In the genomic region with DNA sequence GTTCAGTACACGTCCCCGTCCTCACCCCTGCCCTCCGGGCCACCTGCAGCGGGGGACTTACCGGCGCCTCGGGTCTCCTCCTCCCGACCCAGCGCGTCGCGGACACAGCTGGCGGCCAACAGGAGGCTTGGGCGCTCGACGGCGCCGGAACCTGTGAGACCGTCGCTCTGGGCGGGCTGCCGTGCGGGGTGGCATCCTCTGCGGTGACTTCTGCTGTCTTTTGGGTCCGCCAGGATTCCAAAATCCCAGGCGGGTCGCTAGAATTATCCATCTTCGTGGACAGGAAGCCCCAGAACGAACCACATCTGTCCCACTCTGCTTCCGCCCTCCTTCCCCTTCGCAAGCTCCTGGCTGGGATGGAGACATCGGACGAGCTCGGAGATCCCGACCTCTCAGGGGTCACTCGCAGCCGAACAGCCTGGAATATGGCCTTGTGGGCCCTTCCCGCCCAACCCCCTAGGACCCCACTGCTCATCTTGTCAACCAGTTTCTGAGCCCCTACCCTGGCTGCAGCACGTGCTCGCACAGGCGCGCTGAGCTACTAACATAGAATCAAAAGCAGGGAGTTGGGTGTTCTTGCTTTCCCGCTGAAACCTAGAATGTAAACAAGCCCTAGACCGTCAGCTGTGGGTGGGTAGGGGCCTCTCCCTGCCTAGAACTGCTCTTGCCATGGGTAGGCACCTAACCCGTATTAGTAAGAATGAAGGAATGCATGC, we compare ENCODE assay signal across 1 cellular context.
TF ChIP-seq lines count a peak whose summit lies in the region.

No MANE protein-coding gene starts in this region.

TF ChIP-seq in HepG2, 621 proteins besides CTCF, POLR2A, EP300 and RAD21 (continues in another document):
- TF ChIP-seq CENPX (CRISPR knock-in tag; IDR thresholded peaks at IDR 0.05) = no peak
- TF ChIP-seq, protein P1, sequence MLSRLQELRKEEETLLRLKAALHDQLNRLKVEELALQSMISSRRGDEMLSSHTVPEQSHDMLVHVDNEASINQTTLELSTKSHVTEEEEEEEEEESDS (CRISPR knock-in tag; IDR thresholded peaks at IDR 0.05; ENCODE audit: borderline replicate concordance) = no peak
- no peak for TF ChIP-seq RXRA (CRISPR knock-in tag; IDR thresholded peaks at IDR 0.05)
- TF ChIP-seq SALL2 (CRISPR knock-in tag; IDR thresholded peaks at IDR 0.05) = no peak
- 0 out of 2 replicates have a peak, but pooled peaks have one; percentile 49 for TF ChIP-seq ZNF572 (CRISPR knock-in tag; IDR thresholded peaks at IDR 0.05)
- TF ChIP-seq, protein P2, sequence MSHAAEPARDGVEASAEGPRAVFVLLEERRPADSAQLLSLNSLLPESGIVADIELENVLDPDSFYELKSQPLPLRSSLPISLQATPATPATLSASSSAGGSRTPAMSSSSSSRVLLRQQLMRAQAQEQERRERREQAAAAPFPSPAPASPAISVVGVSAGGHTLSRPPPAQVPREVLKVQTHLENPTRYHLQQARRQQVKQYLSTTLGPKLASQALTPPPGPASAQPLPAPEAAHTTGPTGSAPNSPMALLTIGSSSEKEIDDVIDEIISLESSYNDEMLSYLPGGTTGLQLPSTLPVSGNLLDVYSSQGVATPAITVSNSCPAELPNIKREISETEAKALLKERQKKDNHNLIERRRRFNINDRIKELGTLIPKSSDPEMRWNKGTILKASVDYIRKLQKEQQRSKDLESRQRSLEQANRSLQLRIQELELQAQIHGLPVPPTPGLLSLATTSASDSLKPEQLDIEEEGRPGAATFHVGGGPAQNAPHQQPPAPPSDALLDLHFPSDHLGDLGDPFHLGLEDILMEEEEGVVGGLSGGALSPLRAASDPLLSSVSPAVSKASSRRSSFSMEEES (CRISPR knock-in tag; IDR thresholded peaks at IDR 0.05) = no peak
- no peak for TF ChIP-seq TBL1XR1 (IDR thresholded peaks at IDR 0.05; ENCODE audit: borderline replicate concordance, low read length, partially characterized antibody)
- no peak for TF ChIP-seq TEAD2 (CRISPR knock-in tag; IDR thresholded peaks at IDR 0.05)
- no peak for TF ChIP-seq ZNF558 (CRISPR knock-in tag; IDR thresholded peaks at IDR 0.05; ENCODE audit: borderline replicate concordance)
- TF ChIP-seq, protein P3, sequence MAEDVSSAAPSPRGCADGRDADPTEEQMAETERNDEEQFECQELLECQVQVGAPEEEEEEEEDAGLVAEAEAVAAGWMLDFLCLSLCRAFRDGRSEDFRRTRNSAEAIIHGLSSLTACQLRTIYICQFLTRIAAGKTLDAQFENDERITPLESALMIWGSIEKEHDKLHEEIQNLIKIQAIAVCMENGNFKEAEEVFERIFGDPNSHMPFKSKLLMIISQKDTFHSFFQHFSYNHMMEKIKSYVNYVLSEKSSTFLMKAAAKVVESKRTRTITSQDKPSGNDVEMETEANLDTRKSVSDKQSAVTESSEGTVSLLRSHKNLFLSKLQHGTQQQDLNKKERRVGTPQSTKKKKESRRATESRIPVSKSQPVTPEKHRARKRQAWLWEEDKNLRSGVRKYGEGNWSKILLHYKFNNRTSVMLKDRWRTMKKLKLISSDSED (CRISPR knock-in tag; IDR thresholded peaks at IDR 0.05) = no peak
- no peak for TF ChIP-seq ZNF331 (CRISPR knock-in tag; IDR thresholded peaks at IDR 0.05)
- no peak for TF ChIP-seq ZNF75D (CRISPR knock-in tag; IDR thresholded peaks at IDR 0.05; ENCODE audit: borderline replicate concordance)
- no peak for TF ChIP-seq KDM6A (CRISPR knock-in tag; IDR thresholded peaks at IDR 0.05; ENCODE audit: low read depth)
- TF ChIP-seq, protein P4, sequence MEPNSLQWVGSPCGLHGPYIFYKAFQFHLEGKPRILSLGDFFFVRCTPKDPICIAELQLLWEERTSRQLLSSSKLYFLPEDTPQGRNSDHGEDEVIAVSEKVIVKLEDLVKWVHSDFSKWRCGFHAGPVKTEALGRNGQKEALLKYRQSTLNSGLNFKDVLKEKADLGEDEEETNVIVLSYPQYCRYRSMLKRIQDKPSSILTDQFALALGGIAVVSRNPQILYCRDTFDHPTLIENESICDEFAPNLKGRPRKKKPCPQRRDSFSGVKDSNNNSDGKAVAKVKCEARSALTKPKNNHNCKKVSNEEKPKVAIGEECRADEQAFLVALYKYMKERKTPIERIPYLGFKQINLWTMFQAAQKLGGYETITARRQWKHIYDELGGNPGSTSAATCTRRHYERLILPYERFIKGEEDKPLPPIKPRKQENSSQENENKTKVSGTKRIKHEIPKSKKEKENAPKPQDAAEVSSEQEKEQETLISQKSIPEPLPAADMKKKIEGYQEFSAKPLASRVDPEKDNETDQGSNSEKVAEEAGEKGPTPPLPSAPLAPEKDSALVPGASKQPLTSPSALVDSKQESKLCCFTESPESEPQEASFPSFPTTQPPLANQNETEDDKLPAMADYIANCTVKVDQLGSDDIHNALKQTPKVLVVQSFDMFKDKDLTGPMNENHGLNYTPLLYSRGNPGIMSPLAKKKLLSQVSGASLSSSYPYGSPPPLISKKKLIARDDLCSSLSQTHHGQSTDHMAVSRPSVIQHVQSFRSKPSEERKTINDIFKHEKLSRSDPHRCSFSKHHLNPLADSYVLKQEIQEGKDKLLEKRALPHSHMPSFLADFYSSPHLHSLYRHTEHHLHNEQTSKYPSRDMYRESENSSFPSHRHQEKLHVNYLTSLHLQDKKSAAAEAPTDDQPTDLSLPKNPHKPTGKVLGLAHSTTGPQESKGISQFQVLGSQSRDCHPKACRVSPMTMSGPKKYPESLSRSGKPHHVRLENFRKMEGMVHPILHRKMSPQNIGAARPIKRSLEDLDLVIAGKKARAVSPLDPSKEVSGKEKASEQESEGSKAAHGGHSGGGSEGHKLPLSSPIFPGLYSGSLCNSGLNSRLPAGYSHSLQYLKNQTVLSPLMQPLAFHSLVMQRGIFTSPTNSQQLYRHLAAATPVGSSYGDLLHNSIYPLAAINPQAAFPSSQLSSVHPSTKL (CRISPR knock-in tag; IDR thresholded peaks at IDR 0.05) = no peak
- TF ChIP-seq, protein P5, sequence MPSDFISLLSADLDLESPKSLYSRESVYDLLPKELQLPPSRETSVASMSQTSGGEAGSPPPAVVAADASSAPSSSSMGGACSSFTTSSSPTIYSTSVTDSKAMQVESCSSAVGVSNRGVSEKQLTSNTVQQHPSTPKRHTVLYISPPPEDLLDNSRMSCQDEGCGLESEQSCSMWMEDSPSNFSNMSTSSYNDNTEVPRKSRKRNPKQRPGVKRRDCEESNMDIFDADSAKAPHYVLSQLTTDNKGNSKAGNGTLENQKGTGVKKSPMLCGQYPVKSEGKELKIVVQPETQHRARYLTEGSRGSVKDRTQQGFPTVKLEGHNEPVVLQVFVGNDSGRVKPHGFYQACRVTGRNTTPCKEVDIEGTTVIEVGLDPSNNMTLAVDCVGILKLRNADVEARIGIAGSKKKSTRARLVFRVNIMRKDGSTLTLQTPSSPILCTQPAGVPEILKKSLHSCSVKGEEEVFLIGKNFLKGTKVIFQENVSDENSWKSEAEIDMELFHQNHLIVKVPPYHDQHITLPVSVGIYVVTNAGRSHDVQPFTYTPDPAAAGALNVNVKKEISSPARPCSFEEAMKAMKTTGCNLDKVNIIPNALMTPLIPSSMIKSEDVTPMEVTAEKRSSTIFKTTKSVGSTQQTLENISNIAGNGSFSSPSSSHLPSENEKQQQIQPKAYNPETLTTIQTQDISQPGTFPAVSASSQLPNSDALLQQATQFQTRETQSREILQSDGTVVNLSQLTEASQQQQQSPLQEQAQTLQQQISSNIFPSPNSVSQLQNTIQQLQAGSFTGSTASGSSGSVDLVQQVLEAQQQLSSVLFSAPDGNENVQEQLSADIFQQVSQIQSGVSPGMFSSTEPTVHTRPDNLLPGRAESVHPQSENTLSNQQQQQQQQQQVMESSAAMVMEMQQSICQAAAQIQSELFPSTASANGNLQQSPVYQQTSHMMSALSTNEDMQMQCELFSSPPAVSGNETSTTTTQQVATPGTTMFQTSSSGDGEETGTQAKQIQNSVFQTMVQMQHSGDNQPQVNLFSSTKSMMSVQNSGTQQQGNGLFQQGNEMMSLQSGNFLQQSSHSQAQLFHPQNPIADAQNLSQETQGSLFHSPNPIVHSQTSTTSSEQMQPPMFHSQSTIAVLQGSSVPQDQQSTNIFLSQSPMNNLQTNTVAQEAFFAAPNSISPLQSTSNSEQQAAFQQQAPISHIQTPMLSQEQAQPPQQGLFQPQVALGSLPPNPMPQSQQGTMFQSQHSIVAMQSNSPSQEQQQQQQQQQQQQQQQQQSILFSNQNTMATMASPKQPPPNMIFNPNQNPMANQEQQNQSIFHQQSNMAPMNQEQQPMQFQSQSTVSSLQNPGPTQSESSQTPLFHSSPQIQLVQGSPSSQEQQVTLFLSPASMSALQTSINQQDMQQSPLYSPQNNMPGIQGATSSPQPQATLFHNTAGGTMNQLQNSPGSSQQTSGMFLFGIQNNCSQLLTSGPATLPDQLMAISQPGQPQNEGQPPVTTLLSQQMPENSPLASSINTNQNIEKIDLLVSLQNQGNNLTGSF (CRISPR knock-in tag; IDR thresholded peaks at IDR 0.05) = no peak
- TF ChIP-seq MAFF (IDR thresholded peaks at IDR 0.05; ENCODE audit: low read depth, low read length) = no peak
- no peak for TF ChIP-seq MTF2 (CRISPR knock-in tag; IDR thresholded peaks at IDR 0.05; ENCODE audit: borderline replicate concordance)
- TF ChIP-seq, protein P6, sequence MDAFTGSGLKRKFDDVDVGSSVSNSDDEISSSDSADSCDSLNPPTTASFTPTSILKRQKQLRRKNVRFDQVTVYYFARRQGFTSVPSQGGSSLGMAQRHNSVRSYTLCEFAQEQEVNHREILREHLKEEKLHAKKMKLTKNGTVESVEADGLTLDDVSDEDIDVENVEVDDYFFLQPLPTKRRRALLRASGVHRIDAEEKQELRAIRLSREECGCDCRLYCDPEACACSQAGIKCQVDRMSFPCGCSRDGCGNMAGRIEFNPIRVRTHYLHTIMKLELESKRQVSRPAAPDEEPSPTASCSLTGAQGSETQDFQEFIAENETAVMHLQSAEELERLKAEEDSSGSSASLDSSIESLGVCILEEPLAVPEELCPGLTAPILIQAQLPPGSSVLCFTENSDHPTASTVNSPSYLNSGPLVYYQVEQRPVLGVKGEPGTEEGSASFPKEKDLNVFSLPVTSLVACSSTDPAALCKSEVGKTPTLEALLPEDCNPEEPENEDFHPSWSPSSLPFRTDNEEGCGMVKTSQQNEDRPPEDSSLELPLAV (CRISPR knock-in tag; conservative IDR thresholded peaks at IDR 0.05; ENCODE audit: low read depth) = no peak
- no peak for TF ChIP-seq MLLT10 (CRISPR knock-in tag; IDR thresholded peaks at IDR 0.05)
- TF ChIP-seq ZNF772 (CRISPR knock-in tag; IDR thresholded peaks at IDR 0.05) = no peak
- TF ChIP-seq FOSL2 (CRISPR knock-in tag; IDR thresholded peaks at IDR 0.05) = no peak
- TF ChIP-seq, protein P7, sequence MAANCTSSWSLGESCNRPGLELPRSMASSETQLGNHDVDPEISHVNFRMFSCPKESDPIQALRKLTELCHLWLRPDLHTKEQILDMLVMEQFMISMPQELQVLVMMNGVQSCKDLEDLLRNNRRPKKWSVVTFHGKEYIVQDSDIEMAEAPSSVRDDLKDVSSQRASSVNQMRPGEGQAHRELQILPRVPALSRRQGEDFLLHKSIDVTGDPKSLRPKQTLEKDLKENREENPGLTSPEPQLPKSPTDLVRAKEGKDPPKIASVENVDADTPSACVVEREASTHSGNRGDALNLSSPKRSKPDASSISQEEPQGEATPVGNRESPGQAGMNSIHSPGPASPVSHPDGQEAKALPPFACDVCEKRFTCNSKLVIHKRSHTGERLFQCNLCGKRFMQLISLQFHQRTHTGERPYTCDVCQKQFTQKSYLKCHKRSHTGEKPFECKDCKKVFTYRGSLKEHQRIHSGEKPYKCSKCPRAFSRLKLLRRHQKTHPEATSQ (CRISPR knock-in tag; IDR thresholded peaks at IDR 0.05; ENCODE audit: borderline replicate concordance) = no peak
- no peak for TF ChIP-seq SRY (CRISPR knock-in tag; IDR thresholded peaks at IDR 0.05)
- no peak for TF ChIP-seq ONECUT2 (CRISPR knock-in tag; IDR thresholded peaks at IDR 0.05)
- peak; percentile 85; the same call in 1 of the 2 replicates for TF ChIP-seq ZNF234 (CRISPR knock-in tag; conservative IDR thresholded peaks at IDR 0.05)
- TF ChIP-seq, protein P8, sequence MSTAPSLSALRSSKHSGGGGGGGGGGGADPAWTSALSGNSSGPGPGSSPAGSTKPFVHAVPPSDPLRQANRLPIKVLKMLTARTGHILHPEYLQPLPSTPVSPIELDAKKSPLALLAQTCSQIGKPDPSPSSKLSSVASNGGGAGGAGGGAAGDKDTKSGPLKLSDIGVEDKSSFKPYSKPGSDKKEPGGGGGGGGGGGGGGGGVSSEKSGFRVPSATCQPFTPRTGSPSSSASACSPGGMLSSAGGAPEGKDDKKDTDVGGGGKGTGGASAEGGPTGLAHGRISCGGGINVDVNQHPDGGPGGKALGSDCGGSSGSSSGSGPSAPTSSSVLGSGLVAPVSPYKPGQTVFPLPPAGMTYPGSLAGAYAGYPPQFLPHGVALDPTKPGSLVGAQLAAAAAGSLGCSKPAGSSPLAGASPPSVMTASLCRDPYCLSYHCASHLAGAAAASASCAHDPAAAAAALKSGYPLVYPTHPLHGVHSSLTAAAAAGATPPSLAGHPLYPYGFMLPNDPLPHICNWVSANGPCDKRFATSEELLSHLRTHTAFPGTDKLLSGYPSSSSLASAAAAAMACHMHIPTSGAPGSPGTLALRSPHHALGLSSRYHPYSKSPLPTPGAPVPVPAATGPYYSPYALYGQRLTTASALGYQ (CRISPR knock-in tag; IDR thresholded peaks at IDR 0.05) = no peak
- no peak for TF ChIP-seq ZNF841 (CRISPR knock-in tag; IDR thresholded peaks at IDR 0.05; ENCODE audit: borderline replicate concordance)
- TF ChIP-seq, protein P9, sequence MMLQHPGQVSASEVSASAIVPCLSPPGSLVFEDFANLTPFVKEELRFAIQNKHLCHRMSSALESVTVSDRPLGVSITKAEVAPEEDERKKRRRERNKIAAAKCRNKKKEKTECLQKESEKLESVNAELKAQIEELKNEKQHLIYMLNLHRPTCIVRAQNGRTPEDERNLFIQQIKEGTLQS (CRISPR knock-in tag; IDR thresholded peaks at IDR 0.05) = no peak
- 0 out of 2 replicates have a peak, but pooled peaks have one; percentile 7 for TF ChIP-seq ARNT2 (CRISPR knock-in tag; IDR thresholded peaks at IDR 0.05; ENCODE audit: low read depth)
- TF ChIP-seq ZIK1 (CRISPR knock-in tag; IDR thresholded peaks at IDR 0.05; ENCODE audit: borderline replicate concordance, low read depth) = no peak
- TF ChIP-seq ZNF224 (CRISPR knock-in tag; IDR thresholded peaks at IDR 0.05) = no peak
- no peak for TF ChIP-seq NR3C1 (CRISPR knock-in tag; IDR thresholded peaks at IDR 0.05)
- no peak for TF ChIP-seq ZMAT3 (CRISPR knock-in tag; conservative IDR thresholded peaks at IDR 0.05)
- TF ChIP-seq, protein P10, sequence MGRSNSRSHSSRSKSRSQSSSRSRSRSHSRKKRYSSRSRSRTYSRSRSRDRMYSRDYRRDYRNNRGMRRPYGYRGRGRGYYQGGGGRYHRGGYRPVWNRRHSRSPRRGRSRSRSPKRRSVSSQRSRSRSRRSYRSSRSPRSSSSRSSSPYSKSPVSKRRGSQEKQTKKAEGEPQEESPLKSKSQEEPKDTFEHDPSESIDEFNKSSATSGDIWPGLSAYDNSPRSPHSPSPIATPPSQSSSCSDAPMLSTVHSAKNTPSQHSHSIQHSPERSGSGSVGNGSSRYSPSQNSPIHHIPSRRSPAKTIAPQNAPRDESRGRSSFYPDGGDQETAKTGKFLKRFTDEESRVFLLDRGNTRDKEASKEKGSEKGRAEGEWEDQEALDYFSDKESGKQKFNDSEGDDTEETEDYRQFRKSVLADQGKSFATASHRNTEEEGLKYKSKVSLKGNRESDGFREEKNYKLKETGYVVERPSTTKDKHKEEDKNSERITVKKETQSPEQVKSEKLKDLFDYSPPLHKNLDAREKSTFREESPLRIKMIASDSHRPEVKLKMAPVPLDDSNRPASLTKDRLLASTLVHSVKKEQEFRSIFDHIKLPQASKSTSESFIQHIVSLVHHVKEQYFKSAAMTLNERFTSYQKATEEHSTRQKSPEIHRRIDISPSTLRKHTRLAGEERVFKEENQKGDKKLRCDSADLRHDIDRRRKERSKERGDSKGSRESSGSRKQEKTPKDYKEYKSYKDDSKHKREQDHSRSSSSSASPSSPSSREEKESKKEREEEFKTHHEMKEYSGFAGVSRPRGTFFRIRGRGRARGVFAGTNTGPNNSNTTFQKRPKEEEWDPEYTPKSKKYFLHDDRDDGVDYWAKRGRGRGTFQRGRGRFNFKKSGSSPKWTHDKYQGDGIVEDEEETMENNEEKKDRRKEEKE (IDR thresholded peaks at IDR 0.05) = no peak
